ENCODE assay signal across 1 cellular context in genomic region chr4:30756553-30756952, GRCh38.
TF ChIP-seq lines count a peak whose summit lies in the region.

No MANE protein-coding gene starts in this region.

TF ChIP-seq in IMR-90, 13 proteins besides CTCF, POLR2A, EP300 and RAD21 (continued from another document):
- TF ChIP-seq SMC3 (IDR thresholded peaks at IDR 0.05; ENCODE audit: low read depth, low read length), result no peak
- TF ChIP-seq CHD1 (IDR thresholded peaks at IDR 0.05; ENCODE audit: low read depth, low read length), result no peak
- no peak for TF ChIP-seq MXI1 (IDR thresholded peaks at IDR 0.05; ENCODE audit: borderline replicate concordance, low read depth, low read length)
- TF ChIP-seq CEBPB (IDR thresholded peaks at IDR 0.05; ENCODE audit: low read depth, low read length), result no peak
- TF ChIP-seq RFX5 (IDR thresholded peaks at IDR 0.05; ENCODE audit: low read depth, low read length), result no peak
- no peak for TF ChIP-seq FOS (IDR thresholded peaks at IDR 0.05; ENCODE audit: low read depth, low read length)
TF ChIP-seq in IMR-90: peak in this region for 0.
